In the genomic region with DNA sequence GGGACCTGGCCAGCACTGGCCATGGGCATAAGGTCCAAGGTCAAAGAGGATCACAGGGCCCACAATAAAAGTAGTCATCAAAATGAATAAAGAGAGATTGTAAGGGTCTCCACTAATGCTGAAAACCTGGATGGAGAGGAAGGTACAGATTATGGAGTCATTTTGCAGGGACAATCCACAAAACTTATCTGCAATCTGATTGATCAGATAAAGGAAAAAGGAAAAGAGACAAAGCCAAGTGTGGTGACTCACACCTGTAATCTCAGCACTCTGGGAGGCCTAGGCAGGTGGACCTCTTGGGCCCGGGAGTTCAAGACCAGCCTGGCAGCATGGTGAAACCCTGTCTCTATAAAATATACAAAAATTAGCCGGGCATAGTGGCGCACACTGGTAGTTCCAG, we compare ENCODE assay signal across 22 cellular contexts.
"Had no signal": no experiment of that assay in that cellular context is flagged by ENCODE, and none has a peak within 500 bp of the region (broad histone marks: within the 10 kb centered on the region; RNA-seq: fewer than 3 reads in every experiment).

No MANE protein-coding gene starts in this region.

- H3K9me3 ChIP-seq: pancreas, prostate gland, right lobe of liver, sigmoid colon, stomach, thoracic aorta, thyroid gland, tibial nerve, upper lobe of left lung, uterus had no signal

- H3K4me1 ChIP-seq: neural progenitor cell, pancreas, prostate gland, right lobe of liver, sigmoid colon, stomach, thyroid gland, tibial nerve, upper lobe of left lung, uterus had no signal

- DNase-seq: naive thymus-derived CD4-positive, alpha-beta T cell; natural killer cell; occipital lobe; pancreas; right cardiac atrium; right lobe of liver; sigmoid colon; small intestine; stimulated activated CD4-positive, alpha-beta T cell treated with anti-CD3 and anti-CD28 coated beads, Interleukin-15, amount 100 ng/mL, for 24 hours; stimulated activated CD4-positive, alpha-beta T cell treated with anti-CD3 and anti-CD28 coated beads, Interleukin-2, amount 100 ng/mL, for 24 hours; stimulated activated CD4-positive, alpha-beta T cell treated with anti-CD3 and anti-CD28 coated beads, Interleukin-2, amount 100 ng/mL, for 48 hours; stimulated activated CD4-positive, alpha-beta T cell treated with anti-CD3 and anti-CD28 coated beads, Interleukin-4, amount 100 ng/mL, for 24 hours; stimulated activated naive B cell treated with anti-CD40 and anti-IgM and Interleukin-4, amounts not matched to agents 10 μg/mL and 1 μg/mL and 100 μg/mL, for 72 hours; stimulated activated naive CD4-positive, alpha-beta T cell treated with Interleukin-2 at 50 U/mL for 16 hours; stomach; thyroid gland; upper lobe of left lung; uterus had no signal

- H3K9ac ChIP-seq: neural progenitor cell had no signal

- H3K4me3 ChIP-seq: neural progenitor cell, pancreas, prostate gland, right lobe of liver, sigmoid colon, stomach, thoracic aorta, thyroid gland, tibial nerve, upper lobe of left lung, uterus had no signal

- H3K27me3 ChIP-seq: neural progenitor cell, pancreas, right lobe of liver, sigmoid colon, thyroid gland, tibial nerve, upper lobe of left lung, uterus had no signal

- H3K36me3 ChIP-seq: neural progenitor cell, pancreas, prostate gland, right lobe of liver, sigmoid colon, stomach, thoracic aorta, thyroid gland, tibial nerve, upper lobe of left lung, uterus had no signal

- H2AFZ ChIP-seq: neural progenitor cell had no signal

- H3K27ac ChIP-seq: neural progenitor cell, pancreas, prostate gland, right lobe of liver, sigmoid colon, stomach, thoracic aorta, thyroid gland, tibial nerve, upper lobe of left lung, uterus had no signal

- H3K4me2 ChIP-seq: neural progenitor cell had no signal

- FAIRE-seq: pancreas, small intestine had no signal
